ENCODE assay signal across 1 cellular context in the genomic region with DNA sequence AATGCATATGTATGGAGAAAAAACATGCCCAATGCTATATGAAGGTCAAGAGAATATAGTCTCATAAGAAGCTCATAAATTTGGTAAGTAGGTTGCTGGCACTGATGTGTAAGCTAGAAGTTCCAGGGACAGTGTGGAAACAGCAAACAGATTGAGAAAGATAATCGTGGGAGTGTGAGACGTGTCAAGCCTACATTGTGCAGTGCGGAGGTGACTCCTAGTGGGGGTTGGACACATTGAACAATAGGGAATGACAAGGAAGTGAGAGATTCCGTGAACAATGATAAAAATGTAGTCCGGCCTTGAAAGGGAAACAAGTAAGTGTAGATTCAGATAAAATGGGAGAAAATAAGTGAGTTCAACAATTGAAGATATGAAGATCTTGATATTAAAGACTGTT.
TF ChIP-seq lines count a peak whose summit lies in the region.

No MANE protein-coding gene starts in this region.

TF ChIP-seq in GM23338, 12 proteins besides CTCF, POLR2A, EP300 and RAD21 (continued from another document):
- TF ChIP-seq ZNF462 (CRISPR knock-in tag; IDR thresholded peaks at IDR 0.05): no peak
- no peak for TF ChIP-seq ETS1 (IDR thresholded peaks at IDR 0.05)
- no peak for TF ChIP-seq NANOG (IDR thresholded peaks at IDR 0.05; ENCODE audit: borderline replicate concordance)
- no peak for TF ChIP-seq POLR2AphosphoS5 (IDR thresholded peaks at IDR 0.05; ENCODE audit: low read depth)
- no peak for TF ChIP-seq STAT1 (IDR thresholded peaks at IDR 0.05; ENCODE audit: unreplicated experiment)
- TF ChIP-seq EZH2 (IDR thresholded peaks at IDR 0.05; ENCODE audit: low read depth, unreplicated experiment): no peak
